Comparison of ENCODE assay signal across 9 cellular contexts in the genomic region with DNA sequence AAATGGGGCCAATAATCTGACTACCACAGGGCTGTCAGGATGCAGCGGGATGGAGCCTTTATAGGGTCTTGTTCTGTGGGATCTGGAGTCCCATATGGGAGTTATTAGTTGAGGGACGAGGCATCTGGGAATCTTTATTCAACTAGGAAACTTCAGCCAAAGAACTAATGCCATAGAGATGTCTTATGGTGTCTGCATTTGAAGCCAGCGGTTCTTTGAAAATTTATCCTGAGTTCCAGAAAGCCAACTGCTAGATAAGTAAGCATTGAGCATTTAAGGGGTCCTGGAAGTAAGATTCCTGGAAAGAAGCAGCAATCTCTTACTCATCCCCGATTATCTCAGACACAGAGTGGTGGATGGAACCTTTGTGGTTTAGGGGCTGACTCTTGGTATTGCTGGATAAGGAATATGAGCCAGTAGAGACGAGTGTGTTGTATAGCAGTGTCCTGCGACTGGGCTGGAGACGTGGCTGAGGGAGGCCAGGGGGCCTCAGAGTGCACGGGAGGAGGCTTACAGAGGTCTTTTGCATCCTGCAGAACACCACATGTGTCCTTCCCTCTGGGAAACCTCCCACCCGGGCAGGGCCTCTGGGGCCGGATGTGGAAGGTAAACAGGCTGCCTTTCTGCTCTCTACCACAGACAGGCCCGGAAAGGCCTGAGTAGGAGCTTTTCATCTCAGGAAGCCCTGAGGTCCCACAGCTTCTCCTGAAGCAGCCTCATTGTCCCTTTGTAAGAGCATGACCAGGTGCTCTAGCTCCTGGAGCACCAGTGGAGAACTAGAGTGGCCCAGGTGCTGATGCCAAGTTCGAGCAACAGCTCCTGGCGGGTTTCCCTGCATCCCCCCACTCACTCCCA. TPM values are rescaled to one million over a fixed set of nuclear protein-coding genes. Genes with fewer than 3 reads are reported as not detected.
DNase-seq lines count a peak whose midpoint lies in the region; ATAC-seq, FAIRE-seq and TF ChIP-seq lines count a peak whose summit lies in the region.
"Had no signal": no experiment of that assay in that cellular context is flagged by ENCODE, and none has a peak within 500 bp of the region (broad histone marks: within the 10 kb centered on the region; RNA-seq: fewer than 3 reads in every experiment).

No MANE protein-coding gene starts in this region.

- SMC1A ChIA-PET in GM12878 (lab: Charles Lee; ENCODE audit: uncharacterized antibody, unreplicated experiment): interaction anchor here (1.1 kb wide), 1 partner anchor 13 kb away, joined by 3 read pairs; no protein-coding TSS in a partner anchor

- no peaks in the 10 kb centered on the region for H3K9me3 Mint-ChIP-seq in T-helper 2 cell treated with Interferon-gamma antibody and Interleukin-4, amounts not matched to agents 5 μg/mL and 100 μg/mL, for 36 hours
- no peaks in the 10 kb centered on the region for H3K9me3 Mint-ChIP-seq in type B pancreatic cell

- H3K4me3 ChIP-seq in GM12878: no peak overlapping the region

- BruUV-seq in GM12878 (replicated peaks; lab: Mats Ljungman, UMichigan): no TSS peak

- in situ Hi-C loops in GM12878 (cut with MboI): no loop called here

- no peaks in the 10 kb centered on the region for H3K9me3 ChIP-seq in GM12878 (replicated peaks; ENCODE audit: control insufficient read depth, insufficient read depth, low read length)

- no peak for TF ChIP-seq POLR2A in GM12878 (IDR thresholded peaks at IDR 0.05; ENCODE audit: low read depth, low read length)

- peaks cover 0 to 8% of the 10 kb centered on the region in 2 experiments; a peak in 2 of 4 replicates for H3K36me3 ChIP-seq in GM12878 (ENCODE audit: control insufficient read depth in 2 of 2, insufficient read depth in 2 of 2, low read length in 1 of 2)

- TF ChIP-seq EP300 in GM12878 (IDR thresholded peaks at IDR 0.05; ENCODE audit: borderline replicate concordance in 1 of 2, control insufficient read depth in 1 of 2, low read depth in 2 of 2, low read length in 2 of 2): no peak

- no peaks in the 10 kb centered on the region for H3K27me3 Mint-ChIP-seq in T-helper 2 cell treated with Interferon-gamma antibody and Interleukin-4, amounts not matched to agents 5 μg/mL and 100 μg/mL, for 36 hours (ENCODE audit: low read depth)
- H3K27me3 Mint-ChIP-seq in type B pancreatic cell: no peaks in the 10 kb centered on the region

- H3K9ac ChIP-seq in GM12878 (ENCODE audit: control insufficient read depth, insufficient read depth, low read length): no peak overlapping the region

- peak overlapping the region; percentile 5 for H3K4me2 ChIP-seq in GM12878 (ENCODE audit: control insufficient read depth, insufficient read depth)

- CTCF ChIA-PET in GM12878 (lab: Yijun Ruan, JAX): no interaction called here

- H4K20me1 ChIP-seq in GM12878 (ENCODE audit: control insufficient read depth, insufficient read depth): no peaks in the 10 kb centered on the region

- ATAC-seq in GM12878: no peak

- intact Hi-C loops in GM12878 (cut with micrococcal nuclease; ENCODE audit: unreplicated experiment): no loop called here

- WGBS in GM12878 (ENCODE audit: insufficient coverage, insufficient replicate concordance, low lambda C conversion rate, missing lambda C conversion rate): 69% methylated on average over 13 of the region's 13 CpGs

- POLR2A ChIA-PET in GM12878 (lab: Charles Lee): interaction anchor here (0.5 kb wide), 1 partner anchor 123 kb away, joined by 3 read pairs; no protein-coding TSS in a partner anchor

- no peak overlapping the region for H2AFZ ChIP-seq in GM12878 (ENCODE audit: control insufficient read depth, low read depth, low read length)

- peak overlapping the region; percentile 12 for H3K27ac Mint-ChIP-seq in T-helper 2 cell treated with Interferon-gamma antibody and Interleukin-4, amounts not matched to agents 5 μg/mL and 100 μg/mL, for 36 hours
- peak overlapping the region; percentile 100 for H3K27ac Mint-ChIP-seq in type B pancreatic cell

- peaks cover 73% of the 10 kb centered on the region for H3K79me2 ChIP-seq in GM12878 (ENCODE audit: control insufficient read depth, insufficient read depth, low read length)

- RAD21 ChIA-PET in GM12878 (lab: Charles Lee; ENCODE audit: unreplicated experiment): no interaction called here

- H3K4me3 Mint-ChIP-seq in T-helper 2 cell treated with Interferon-gamma antibody and Interleukin-4, amounts not matched to agents 5 μg/mL and 100 μg/mL, for 36 hours: no peak overlapping the region
- H3K4me3 Mint-ChIP-seq in type B pancreatic cell: peak overlapping the region; percentile 44

- peaks cover 71% of the 10 kb centered on the region for H3K4me1 Mint-ChIP-seq in T-helper 2 cell treated with Interferon-gamma antibody and Interleukin-4, amounts not matched to agents 5 μg/mL and 100 μg/mL, for 36 hours (ENCODE audit: low read depth)
- peaks cover 56% of the 10 kb centered on the region for H3K4me1 Mint-ChIP-seq in type B pancreatic cell (ENCODE audit: unreplicated experiment)

- H3K4me1 ChIP-seq in GM12878 (ENCODE audit: control insufficient read depth, insufficient read depth, low read length): peaks cover 49% of the 10 kb centered on the region

- H3K27me3 ChIP-seq in GM12878 (replicated peaks in 1 of 2; ENCODE audit: control insufficient read depth in 2 of 2, insufficient read depth in 2 of 2, low read length in 1 of 2): no peaks in the 10 kb centered on the region

- peak overlapping the region; percentile 79 for H3K27ac ChIP-seq in GM12878 (ENCODE audit: control insufficient read depth, insufficient read depth)
- H3K27ac ChIP-seq: HL-60 had no signal

- no peak for TF ChIP-seq RAD21 in GM12878 (IDR thresholded peaks at IDR 0.05; ENCODE audit: insufficient read depth, low read depth, low read length)

- no peak for TF ChIP-seq CTCF in GM12878 (IDR thresholded peaks at IDR 0.05 in 2 of 3, conservative IDR thresholded peaks at IDR 0.05 in 1 of 3; ENCODE audit: control insufficient read depth in 2 of 3, extremely low read depth in 1 of 3, insufficient read depth in 1 of 3, low read depth in 3 of 3, low read length in 3 of 3)
- TF ChIP-seq CTCF in type B pancreatic cell (conservative IDR thresholded peaks at IDR 0.05): no peak

- no peak for FAIRE-seq in GM12878 (lab: Jason Lieb, UNC)

- no peak for DNase-seq in T-helper 2 cell treated with Interferon-gamma antibody and Interleukin-4, amounts not matched to agents 5 μg/mL and 100 μg/mL, for 36 hours (ENCODE audit: low spot score)
- DNase-seq in T-helper 2 cell (no peak), GM12878 (ENCODE audit: low read depth, low spot score) (no peak), left kidney (ENCODE audit: low read depth, low spot score) (peak; percentile 72), type B pancreatic cell (ENCODE audit: extremely low spot score, unreplicated experiment) (no peak), NCI-H774 (lab: John Stamatoyannopoulos, UW) (no peak), midbrain (lab: John Stamatoyannopoulos, UW) (no peak)
- DNase-seq in activated CD4-positive, alpha-beta T cell treated with anti-CD3 and anti-CD28 coated beads for 48 hours: no peak

- H3K36me3 Mint-ChIP-seq in T-helper 2 cell treated with Interferon-gamma antibody and Interleukin-4, amounts not matched to agents 5 μg/mL and 100 μg/mL, for 36 hours (ENCODE audit: low read depth): peaks cover 28% of the 10 kb centered on the region
- H3K36me3 Mint-ChIP-seq in type B pancreatic cell: peaks cover 26% of the 10 kb centered on the region

RNA-seq across cellular contexts. Expression of a gene that starts 28.8 kb away (rescaled TPM):
- 94.9 and 116 TPM in 2 replicates for total RNA-seq in GM12878 (2013; cell fraction: nucleolus; rRNA removed)
- total RNA-seq in GM12878 (2014; rRNA removed) (131 and 173 TPM in 2 replicates), GM12878 (2014; rRNA removed; fragmentation: Illumina TruSeq; extraction: Trizol) (26.9 and 30.4 TPM in 2 replicates), GM12878 (2021) (278 and 293 TPM in 2 replicates), type B pancreatic cell (ENCODE audit: low replicate concordance) (475 and 776 TPM in 2 replicates)
- 84.3 TPM for polyA plus RNA-seq in GM12878 (2011; ENCODE audit: low read depth)
- polyA plus RNA-seq in GM12878 (2011; rRNA removed) (40.0 and 127 TPM in 2 replicates), GM12878 (2014; fragmentation: Illumina TruSeq; extraction: Trizol) (99.2 and 135 TPM in 2 replicates), GM12878 (2014; fragmentation: Nextera tagmentation; extraction: Ambion mirVana) (1 to 10 TPM; 2.4 to 6.7 TPM), GM12878 (2014; rRNA removed) (123 and 187 TPM in 2 replicates), GM12878 (2016; fragmentation: Nextera tagmentation; extraction: Ambion mirVana) (10 to 100 TPM; 37.9 to 45.7 TPM)
- 71.1 and 76.5 TPM in 2 replicates for polyA plus RNA-seq in GM12878 (2011; cell fraction: cytosol; rRNA removed)
- polyA plus RNA-seq in GM12878 (2011; cell fraction: nucleus; rRNA removed): 300 and 637 TPM in 2 replicates
- 113 and 154 TPM in 2 replicates for polyA plus RNA-seq in GM12878 (2012)
- polyA minus RNA-seq in GM12878 (2011; rRNA and poly(A)+ RNA removed): 59.8 and 89.6 TPM in 2 replicates
- polyA minus RNA-seq in GM12878 (2011; cell fraction: cytosol; rRNA and poly(A)+ RNA removed): 39.3 and 47.6 TPM in 2 replicates
- polyA minus RNA-seq in GM12878 (2011; cell fraction: nucleus; rRNA and poly(A)+ RNA removed): 27.4 and 67.4 TPM in 2 replicates

RNA-seq across cellular contexts. Expression of a gene that starts 57.3 kb away (rescaled TPM):
- total RNA-seq in GM12878 (2013; cell fraction: nucleolus; rRNA removed): 94.4 and 105 TPM in 2 replicates
- total RNA-seq in GM12878 (2014; rRNA removed) (454 and 468 TPM in 2 replicates), GM12878 (2014; rRNA removed; fragmentation: Illumina TruSeq; extraction: Trizol) (344 and 358 TPM in 2 replicates), GM12878 (2021) (378 and 384 TPM in 2 replicates), type B pancreatic cell (ENCODE audit: low replicate concordance) (274 and 310 TPM in 2 replicates)
- polyA plus RNA-seq in GM12878 (2011; ENCODE audit: low read depth): 241 TPM
- polyA plus RNA-seq in GM12878 (2011; rRNA removed) (156 and 330 TPM in 2 replicates), GM12878 (2014; fragmentation: Illumina TruSeq; extraction: Trizol) (862 and 927 TPM in 2 replicates), GM12878 (2014; fragmentation: Nextera tagmentation; extraction: Ambion mirVana) (100 to 1,000 TPM; 715 to 863 TPM), GM12878 (2014; rRNA removed) (515 and 596 TPM in 2 replicates), GM12878 (2016; fragmentation: Nextera tagmentation; extraction: Ambion mirVana) (100 to 1,000 TPM; 393 to 403 TPM)
- polyA plus RNA-seq in GM12878 (2011; cell fraction: cytosol; rRNA removed): 865 and 965 TPM in 2 replicates
- 352 and 437 TPM in 2 replicates for polyA plus RNA-seq in GM12878 (2011; cell fraction: nucleus; rRNA removed)
- 356 and 358 TPM in 2 replicates for polyA plus RNA-seq in GM12878 (2012)
- polyA minus RNA-seq in GM12878 (2011; rRNA and poly(A)+ RNA removed): 377 and 421 TPM in 2 replicates
- 139 and 152 TPM in 2 replicates for polyA minus RNA-seq in GM12878 (2011; cell fraction: cytosol; rRNA and poly(A)+ RNA removed)
- 57.3 and 75.5 TPM in 2 replicates for polyA minus RNA-seq in GM12878 (2011; cell fraction: nucleus; rRNA and poly(A)+ RNA removed)

RNA-seq across cellular contexts. Expression of a gene that starts 58.5 kb away (rescaled TPM):
- 240 and 254 TPM in 2 replicates for total RNA-seq in GM12878 (2013; cell fraction: nucleolus; rRNA removed)
- total RNA-seq in GM12878 (2014; rRNA removed) (107 and 123 TPM in 2 replicates), GM12878 (2014; rRNA removed; fragmentation: Illumina TruSeq; extraction: Trizol) (58.1 and 72.6 TPM in 2 replicates), GM12878 (2021) (294 and 306 TPM in 2 replicates), type B pancreatic cell (ENCODE audit: low replicate concordance) (2.4 and 16.8 TPM in 2 replicates)
- polyA plus RNA-seq in GM12878 (2011; ENCODE audit: low read depth): 90.5 TPM
- polyA plus RNA-seq in GM12878 (2011; rRNA removed) (95.5 and 243 TPM in 2 replicates), GM12878 (2014; fragmentation: Illumina TruSeq; extraction: Trizol) (122 and 157 TPM in 2 replicates), GM12878 (2014; fragmentation: Nextera tagmentation; extraction: Ambion mirVana) (10 to 100 TPM; 39.2 to 92.6 TPM), GM12878 (2014; rRNA removed) (117 and 145 TPM in 2 replicates), GM12878 (2016; fragmentation: Nextera tagmentation; extraction: Ambion mirVana) (100 to 1,000 TPM; 220 to 263 TPM)
- 202 and 251 TPM in 2 replicates for polyA plus RNA-seq in GM12878 (2011; cell fraction: cytosol; rRNA removed)
- 631 and 739 TPM in 2 replicates for polyA plus RNA-seq in GM12878 (2011; cell fraction: nucleus; rRNA removed)
- 149 and 285 TPM in 2 replicates for polyA plus RNA-seq in GM12878 (2012)
- 132 and 137 TPM in 2 replicates for polyA minus RNA-seq in GM12878 (2011; rRNA and poly(A)+ RNA removed)
- 101 and 112 TPM in 2 replicates for polyA minus RNA-seq in GM12878 (2011; cell fraction: cytosol; rRNA and poly(A)+ RNA removed)
- 127 and 184 TPM in 2 replicates for polyA minus RNA-seq in GM12878 (2011; cell fraction: nucleus; rRNA and poly(A)+ RNA removed)
